ENCODE assay signal across 7 cellular contexts in the genomic region with DNA sequence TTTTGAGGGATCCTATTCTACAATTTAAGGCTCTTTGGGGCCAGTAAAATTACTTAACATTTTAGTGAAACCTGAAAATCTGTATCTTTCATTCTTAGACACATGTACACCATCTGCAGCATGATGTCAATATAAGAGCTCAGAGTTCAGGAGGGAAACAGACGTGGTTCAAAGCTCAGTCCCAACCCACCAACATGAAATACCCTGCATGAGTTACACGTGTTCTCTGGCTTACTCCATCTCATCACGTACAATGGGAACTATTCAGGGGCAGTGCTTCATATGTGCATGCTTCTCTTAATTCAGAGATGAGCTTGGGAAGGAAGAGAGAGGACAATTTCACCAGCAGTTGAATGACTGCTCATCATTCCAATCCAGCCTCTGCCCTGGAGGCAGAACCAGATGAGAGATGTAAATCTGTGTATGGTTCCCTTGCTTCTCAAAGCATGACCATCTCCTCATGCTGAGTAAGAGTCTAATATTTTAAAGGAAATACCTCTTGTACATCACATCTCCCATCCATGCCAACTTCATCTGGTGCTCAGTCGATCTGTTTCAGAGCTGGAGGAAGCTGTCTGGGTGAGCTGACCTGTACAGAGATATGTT. TPM values are rescaled to one million over a fixed set of nuclear protein-coding genes. Genes with fewer than 3 reads are reported as not detected.
"Had no signal": no experiment of that assay in that cellular context is flagged by ENCODE, and none has a peak within 500 bp of the region (broad histone marks: within the 10 kb centered on the region; RNA-seq: fewer than 3 reads in every experiment).

No MANE protein-coding gene starts in this region.

- ATAC-seq: GM23338 had no signal

- H3K27ac ChIP-seq: HL-60, KMS-11 had no signal

- H2AFZ ChIP-seq: GM23338 had no signal

- H3K9ac ChIP-seq: KMS-11 had no signal

- H3K4me3 ChIP-seq: GM23338 had no signal

- H3K4me2 ChIP-seq: GM23338, KMS-11 had no signal

- DNase-seq: H9, HCEC 1CT, KBM-7 had no signal

RNA-seq across cellular contexts. Expression of gene ADAM12, which starts 29.0 kb away (rescaled TPM):
- polyA plus RNA-seq: IgD-negative memory B cell had no signal
